9 cellular contexts compared by ENCODE assay signal in the genomic region with DNA sequence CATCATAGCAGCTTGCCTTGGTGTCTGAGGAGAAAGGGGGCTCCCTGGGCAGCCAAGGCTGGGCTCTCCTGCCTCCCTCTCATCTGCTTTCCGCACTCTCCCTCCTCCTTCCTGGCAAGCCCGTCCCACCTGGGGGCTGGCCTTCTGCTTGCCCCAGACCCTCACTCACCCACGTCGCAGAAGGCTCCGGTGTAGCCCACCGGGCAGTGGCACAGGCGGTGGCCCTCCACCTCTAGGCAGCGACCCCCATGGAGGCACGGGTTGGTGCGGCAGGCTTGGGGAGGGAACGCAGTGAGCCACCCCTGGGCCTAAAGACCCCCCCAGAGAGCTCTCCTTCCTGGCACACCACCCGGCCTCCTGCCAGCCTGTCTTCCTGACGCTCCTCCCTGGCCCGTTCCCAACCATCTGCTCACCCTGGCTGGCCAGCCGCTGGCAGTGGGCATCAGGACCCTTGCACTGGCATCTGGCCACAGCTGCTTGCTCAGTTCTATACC. TPM values are rescaled to one million over a fixed set of nuclear protein-coding genes. Genes with fewer than 3 reads are reported as not detected.
DNase-seq lines count a peak whose midpoint lies in the region; ATAC-seq and TF ChIP-seq lines count a peak whose summit lies in the region.
"Had no signal": no experiment of that assay in that cellular context is flagged by ENCODE, and none has a peak within 500 bp of the region (broad histone marks: within the 10 kb centered on the region; RNA-seq: fewer than 3 reads in every experiment).

No MANE protein-coding gene starts in this region.

- H3K4me3 ChIP-seq in KMS-11 (IDR thresholded peaks at IDR 0.05; ENCODE audit: insufficient read depth, low read depth, low read length) = no peak overlapping the region
- peak overlapping the region; percentile 77 for H3K4me3 ChIP-seq in coronary artery
- H3K4me3 ChIP-seq in neural progenitor cell = peak overlapping the region; percentile 49

- peak; percentile 6 for TF ChIP-seq CTCF in CD4-positive, alpha-beta T cell (IDR thresholded peaks at IDR 0.05)
- TF ChIP-seq CTCF in KMS-11 (conservative IDR thresholded peaks at IDR 0.05; ENCODE audit: low read depth, low read length) = no peak
- no peak for TF ChIP-seq CTCF in coronary artery (IDR thresholded peaks at IDR 0.05)
- no peak for TF ChIP-seq CTCF in neural progenitor cell (IDR thresholded peaks at IDR 0.05)

- H3K4me1 Mint-ChIP-seq in CD4-positive, alpha-beta T cell (ENCODE audit: low read depth) = peaks cover 29% of the 10 kb centered on the region
- H3K4me1 Mint-ChIP-seq in neural progenitor cell = peaks cover 10% of the 10 kb centered on the region

- H3K4me2 ChIP-seq in KMS-11 = peak overlapping the region; percentile 91
- H3K4me2 ChIP-seq in neural progenitor cell = peak overlapping the region; percentile 96

- H3K9me3 ChIP-seq in CD4-positive, alpha-beta T cell (ENCODE audit: control insufficient read depth, low read length) = no peaks in the 10 kb centered on the region
- no peaks in the 10 kb centered on the region for H3K9me3 ChIP-seq in neural progenitor cell (ENCODE audit: low read depth)

- no peak overlapping the region for H3K27ac ChIP-seq in CD4-positive, alpha-beta T cell (ENCODE audit: low read depth, low read length)
- H3K27ac ChIP-seq in KMS-11 (peak overlapping the region; percentile 52; the same call in 1 of the 2 replicates), coronary artery (no peak overlapping the region), neural progenitor cell (no peak overlapping the region)

- POLR2A ChIA-PET in CD4-positive, alpha-beta T cell (lab: Charles Lee) = interaction anchor here (0.7 to 11.0 kb wide), 12 partner anchors 10 to 218 kb away, joined by 3 to 435 read pairs (median 10); a partner anchor contains a TSS

- H3K36me3 ChIP-seq in KMS-11 (ENCODE audit: insufficient read depth) = no peaks in the 10 kb centered on the region
- no peaks in the 10 kb centered on the region for H3K36me3 ChIP-seq in neural progenitor cell

- no peaks in the 10 kb centered on the region for H3K9me3 Mint-ChIP-seq in CD4-positive, alpha-beta T cell
- no peaks in the 10 kb centered on the region for H3K9me3 Mint-ChIP-seq in neural progenitor cell

- no peak for DNase-seq in CD4-positive, alpha-beta T cell
- DNase-seq in coronary artery (ENCODE audit: low spot score) (no peak), neural progenitor cell (ENCODE audit: low spot score) (no peak)
- no peak for DNase-seq in activated CD4-positive, CD25-positive, alpha-beta regulatory T cell (lab: John Stamatoyannopoulos, UW)

- H3K9ac ChIP-seq in KMS-11 (peak overlapping the region; percentile 62; the same call in 1 of the 2 replicates), neural progenitor cell (no peak overlapping the region)

- no peak for ATAC-seq in CD4-positive, alpha-beta T cell (ENCODE audit: poor library complexity)
- no peak for ATAC-seq in GM18505 (IDR thresholded peaks at IDR 0.05; ENCODE audit: unreplicated experiment)
- ATAC-seq in HG03354 (IDR thresholded peaks at IDR 0.05; ENCODE audit: poor library complexity, severe bottlenecking, unreplicated experiment) = no peak
- no peak for ATAC-seq in activated CD4-positive, CD25-positive, alpha-beta regulatory T cell treated with anti-CD3 and anti-CD28 coated beads, Interleukin-2, amount 50 U/mL, for 24 hours

- intact Hi-C loops in CD4-positive, alpha-beta T cell (cut with DNase I, micrococcal nuclease) = loop anchor here (1.0 to 2.0 kb wide), 4 partner anchors 20 to 50 kb away; a partner anchor contains a TSS

- H2AFZ ChIP-seq in KMS-11 (ENCODE audit: low read depth) = peak overlapping the region; percentile 78; the same call in 1 of the 2 replicates
- H2AFZ ChIP-seq in neural progenitor cell (replicated peaks) = peak overlapping the region; percentile 90

- H3K36me3 Mint-ChIP-seq in CD4-positive, alpha-beta T cell (ENCODE audit: low read depth) = no peaks in the 10 kb centered on the region
- no peaks in the 10 kb centered on the region for H3K36me3 Mint-ChIP-seq in neural progenitor cell

- no peaks in the 10 kb centered on the region for H3K27me3 ChIP-seq in CD4-positive, alpha-beta T cell (ENCODE audit: control insufficient read depth, insufficient read depth, low read length)
- H3K27me3 ChIP-seq in KMS-11 (ENCODE audit: insufficient read depth, low read depth) = no peaks in the 10 kb centered on the region
- H3K27me3 ChIP-seq in neural progenitor cell = peaks cover 95% of the 10 kb centered on the region

- no peaks in the 10 kb centered on the region for H3K27me3 Mint-ChIP-seq in CD4-positive, alpha-beta T cell
- peaks cover 53% of the 10 kb centered on the region for H3K27me3 Mint-ChIP-seq in neural progenitor cell (ENCODE audit: insufficient read depth, low read depth)

- H3K79me2 ChIP-seq in KMS-11 (ENCODE audit: insufficient read depth, low read depth) (no peaks in the 10 kb centered on the region), neural progenitor cell (ENCODE audit: low read depth) (no peaks in the 10 kb centered on the region)

- H3K27ac Mint-ChIP-seq in CD4-positive, alpha-beta T cell = no peak overlapping the region
- H3K27ac Mint-ChIP-seq in neural progenitor cell = no peak overlapping the region

- H3K4me1 ChIP-seq in KMS-11 (ENCODE audit: low read depth, poor library complexity, severe bottlenecking) (peaks cover 9% of the 10 kb centered on the region), neural progenitor cell (peaks cover 15% of the 10 kb centered on the region)

- CTCF ChIA-PET in CD4-positive, alpha-beta T cell (lab: Charles Lee) = interaction anchor here (0.7 to 9.7 kb wide), 27 partner anchors 10 to 291 kb away, joined by 3 to 352 read pairs (median 9); a partner anchor contains a TSS

- H4K20me1 ChIP-seq in KMS-11 (ENCODE audit: insufficient read depth) (no peaks in the 10 kb centered on the region), neural progenitor cell (ENCODE audit: low read depth) (no peaks in the 10 kb centered on the region)

- peak overlapping the region; percentile 78 for H3K4me3 Mint-ChIP-seq in CD4-positive, alpha-beta T cell
- H3K4me3 Mint-ChIP-seq in neural progenitor cell = peak overlapping the region; percentile 74

- TF ChIP-seq POLR2A in GM18505 (IDR thresholded peaks at IDR 0.05; ENCODE audit: borderline replicate concordance, extremely low read depth, insufficient read depth, insufficient read length) = no peak

- peaks cover 28% of the 10 kb centered on the region for H3F3A ChIP-seq in neural progenitor cell (ENCODE audit: low read depth)

RNA-seq across cellular contexts. Expression of a gene that starts 4.2 kb away (rescaled TPM):
- total RNA-seq in CD4-positive, alpha-beta T cell = not detected
- not detected in 2 replicates for total RNA-seq in neural progenitor cell (ENCODE audit: low replicate concordance)
- total RNA-seq: pulmonary artery endothelial cell had no signal

RNA-seq across cellular contexts. Expression of a gene that starts 4.7 kb away (rescaled TPM):
- total RNA-seq in CD4-positive, alpha-beta T cell = under 1 TPM; 0.20 to 0.60 TPM
- total RNA-seq in neural progenitor cell (ENCODE audit: low replicate concordance) = 2.0 TPM in 1 of 2 replicates, not detected in the other

RNA-seq across cellular contexts. Expression of a gene that starts 20.5 kb away (rescaled TPM):
- not detected for total RNA-seq in CD4-positive, alpha-beta T cell
- not detected in 2 replicates for total RNA-seq in neural progenitor cell (ENCODE audit: low replicate concordance)
- total RNA-seq: pulmonary artery endothelial cell had no signal

RNA-seq across cellular contexts. Expression of a gene that starts 21.8 kb away (rescaled TPM):
- total RNA-seq in CD4-positive, alpha-beta T cell = 100 to 1,000 TPM; 186 to 192 TPM
- 24.0 and 50.6 TPM in 2 replicates for total RNA-seq in neural progenitor cell (ENCODE audit: low replicate concordance)

RNA-seq across cellular contexts. Expression of a gene that starts 41.9 kb away (rescaled TPM):
- 10 to 100 TPM; 23.3 to 23.5 TPM for total RNA-seq in CD4-positive, alpha-beta T cell
- total RNA-seq in neural progenitor cell (ENCODE audit: low replicate concordance) = 4.5 and 31.7 TPM in 2 replicates
